9 cellular contexts compared by ENCODE assay signal in genomic region chr20:56628873-56629463, GRCh38. TPM values are rescaled to one million over a fixed set of nuclear protein-coding genes. Genes with fewer than 3 reads are reported as not detected.
A peak's percentile ranks its signal among the peaks of the same experiment; 100 is the strongest.
DNase-seq lines count a peak whose midpoint lies in the region; ATAC-seq and TF ChIP-seq lines count a peak whose summit lies in the region.
"Had no signal": no experiment of that assay in that cellular context is flagged by ENCODE, and none has a peak within 500 bp of the region (broad histone marks: within the 10 kb centered on the region; RNA-seq: fewer than 3 reads in every experiment).

Gene TFAP2C, plus strand, starts transcription at chr20:56629306. Its CDS starts 239 bp downstream, at chr20:56629545.

- H3K4me1 Mint-ChIP-seq in HFFc6 (ENCODE audit: low read depth): peaks cover 18% of the 10 kb centered on the region
- H3K4me1 Mint-ChIP-seq in natural killer cell treated with Interleukin-12 subunit alpha and Interleukin-12 subunit beta and Interleukin-15 and Interleukin-18, amount 100 ng/mL, for 72 hours (ENCODE audit: low read depth in 2 of 2): peaks cover 0 to 2% of the 10 kb centered on the region in 2 donors

- peaks cover 0 to 6% of the 10 kb centered on the region in 2 donors for H3K36me3 ChIP-seq in esophagus (ENCODE audit: control insufficient read depth in 2 of 2, insufficient read depth in 2 of 2, low read length in 1 of 2)

- peak within 1 kb of the TSS; percentile 81 to 85 for H3K4me3 ChIP-seq in esophagus (ENCODE audit: low read depth in 1 of 2, low read length in 2 of 2)

- H3K4me1 ChIP-seq in esophagus (ENCODE audit: control insufficient read depth in 2 of 2, insufficient read depth in 2 of 2, low read length in 1 of 2): peaks cover 10 to 13% of the 10 kb centered on the region in 2 donors

- H3K36me3 Mint-ChIP-seq in HFFc6 (ENCODE audit: low read depth): peaks cover 11% of the 10 kb centered on the region
- H3K36me3 Mint-ChIP-seq in natural killer cell treated with Interleukin-12 subunit alpha and Interleukin-12 subunit beta and Interleukin-15 and Interleukin-18, amount 100 ng/mL, for 72 hours: no peaks in the 10 kb centered on the region

- H3K27ac ChIP-seq in C4-2B (peak within 1 kb of the TSS; percentile 92), esophagus (ENCODE audit: low read depth in 2 of 2, low read length in 1 of 2) (peak within 1 kb of the TSS; percentile 91 to 95)

- H3K9me3 ChIP-seq in esophagus (ENCODE audit: control insufficient read depth in 2 of 2, insufficient read depth in 1 of 2, low read depth in 1 of 2, low read length in 1 of 2): no peaks in the 10 kb centered on the region

- no peak for TF ChIP-seq CTCF in C4-2B (conservative IDR thresholded peaks at IDR 0.05)
- TF ChIP-seq CTCF in HFFc6 (IDR thresholded peaks at IDR 0.05): no peak

- no peaks in the 10 kb centered on the region for H3K9me3 Mint-ChIP-seq in HFFc6
- H3K9me3 Mint-ChIP-seq in natural killer cell treated with Interleukin-12 subunit alpha and Interleukin-12 subunit beta and Interleukin-15 and Interleukin-18, amount 100 ng/mL, for 72 hours: no peaks in the 10 kb centered on the region

- peak; percentile 66 to 76 for ATAC-seq in natural killer cell treated with Interleukin-12 subunit alpha and Interleukin-12 subunit beta and Interleukin-15 and Interleukin-18, amount 100 ng/mL, for 72 hours
- no peak for ATAC-seq in HG02571 (IDR thresholded peaks at IDR 0.05; ENCODE audit: unreplicated experiment)
- ATAC-seq in HG03442 (IDR thresholded peaks at IDR 0.05; ENCODE audit: unreplicated experiment): no peak
- no peak for ATAC-seq in HG03571 (IDR thresholded peaks at IDR 0.05; ENCODE audit: unreplicated experiment)

- WGBS in esophagus, 2 donors: 1 to 3% methylated on average over 61 to 62 of the region's 62 CpGs

- peak within 1 kb of the TSS; percentile 87 for H3K4me3 Mint-ChIP-seq in HFFc6
- H3K4me3 Mint-ChIP-seq in natural killer cell treated with Interleukin-12 subunit alpha and Interleukin-12 subunit beta and Interleukin-15 and Interleukin-18, amount 100 ng/mL, for 72 hours: no peak within 1 kb of the TSS

- H3K27me3 ChIP-seq in esophagus (ENCODE audit: control insufficient read depth in 1 of 2, insufficient read depth in 2 of 2, low read length in 2 of 2): peaks cover 0 to 6% of the 10 kb centered on the region in 2 donors

- DNase-seq in HFFc6 (peak; percentile 54), T1000 (lab: John Stamatoyannopoulos, UW) (peak; percentile 79)
- no peak for DNase-seq in natural killer cell treated with Interleukin-12 subunit alpha and Interleukin-12 subunit beta and Interleukin-15 and Interleukin-18, amount 100 ng/mL, for 72 hours (ENCODE audit: low spot score)

- peak within 1 kb of the TSS; percentile 26; the same call in 1 of the 2 replicates for H3K27ac Mint-ChIP-seq in HFFc6
- no peak within 1 kb of the TSS for H3K27ac Mint-ChIP-seq in natural killer cell treated with Interleukin-12 subunit alpha and Interleukin-12 subunit beta and Interleukin-15 and Interleukin-18, amount 100 ng/mL, for 72 hours

- H3K27me3 Mint-ChIP-seq in HFFc6 (ENCODE audit: insufficient read depth): peaks cover 3% of the 10 kb centered on the region
- peaks cover 31 to 37% of the 10 kb centered on the region in 2 donors for H3K27me3 Mint-ChIP-seq in natural killer cell treated with Interleukin-12 subunit alpha and Interleukin-12 subunit beta and Interleukin-15 and Interleukin-18, amount 100 ng/mL, for 72 hours

RNA-seq across cellular contexts. Expression of gene TFAP2C, which starts in this region (rescaled TPM):
- total RNA-seq in HFFc6 (2021; fragmentation: NEBNext Ultra II Directional; extraction: Animal tissue kit (Norgen Biotek cat#: 25700)): 1 to 10 TPM; 1.6 to 4.5 (median 1.9) TPM
- polyA plus RNA-seq in esophagus: 10 to 100 TPM; 18.3 to 18.6 TPM
- not detected for total RNA-seq in natural killer cell treated with Interleukin-12 subunit alpha and Interleukin-12 subunit beta and Interleukin-15 and Interleukin-18, amount 100 ng/mL, for 72 hours
- total RNA-seq: pulmonary artery endothelial cell had no signal

Comparison
In these comparisons a context has a peak if more than half of its experiments do, and no peak if none do; other contexts are left out.
1. Peak in ATAC-seq in natural killer cell treated with Interleukin-12 subunit alpha and Interleukin-12 subunit beta and Interleukin-15 and Interleukin-18, amount 100 ng/mL, for 72 hours; RNA of the gene not detected or under 1 TPM.